ENCODE assay signal across 8 cellular contexts in the genomic region with DNA sequence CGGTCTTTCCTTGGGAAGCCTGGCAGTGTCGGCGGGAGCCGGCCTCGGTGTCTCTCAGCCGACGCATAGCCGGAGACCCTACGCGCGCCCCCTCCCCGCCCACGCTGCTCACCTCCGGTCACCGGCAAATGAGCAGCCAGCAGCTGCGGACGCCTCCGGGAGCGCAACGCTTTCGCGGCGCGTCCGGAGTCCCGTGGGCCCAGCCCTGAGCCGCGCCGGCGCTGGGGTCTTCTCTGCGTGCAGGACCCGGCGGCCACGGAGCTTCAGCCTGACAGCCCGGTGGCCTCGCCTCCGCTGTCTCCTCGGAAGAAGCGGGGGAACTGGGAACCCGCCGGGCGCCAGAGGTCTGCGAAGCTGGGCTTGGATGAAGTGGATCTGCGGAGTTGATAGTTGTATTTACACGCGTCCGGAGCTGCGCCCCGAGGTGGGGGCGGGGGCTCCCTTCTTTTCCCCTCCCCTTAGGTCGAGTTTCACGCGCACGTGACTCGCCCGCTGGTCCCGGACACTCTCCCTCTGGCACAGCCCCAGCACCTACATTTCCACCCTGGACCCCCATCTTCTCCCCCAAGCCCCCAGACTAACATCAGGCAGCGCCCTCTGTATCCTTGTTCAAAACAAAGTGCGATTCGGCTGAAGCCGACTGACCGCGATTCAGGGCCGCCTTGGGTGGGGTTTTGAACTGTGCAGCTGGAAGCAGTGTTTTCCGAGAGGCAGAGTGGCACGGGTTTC. TPM values are rescaled to one million over a fixed set of nuclear protein-coding genes. Genes with fewer than 3 reads are reported as not detected.
DNase-seq lines count a peak whose midpoint lies in the region; ATAC-seq, FAIRE-seq and TF ChIP-seq lines count a peak whose summit lies in the region.

A gene (minus strand): TSS at position 371 of the 729 bp plus-strand sequence. CDS start 1,591 bp downstream, outside the sequence.

- H3K27ac ChIP-seq in RWPE2 (ENCODE audit: poor library complexity, severe bottlenecking) (no peak within 1 kb of the TSS), astrocyte (ENCODE audit: low read depth, low read length) (no peak within 1 kb of the TSS), iPS-18a (ENCODE audit: low read length) (no peak within 1 kb of the TSS), smooth muscle cell (ENCODE audit: low read depth) (no peak within 1 kb of the TSS)

- H3K27me3 ChIP-seq in RWPE2 (ENCODE audit: insufficient read depth, poor library complexity, severe bottlenecking) (peaks cover 13% of the 10 kb centered on the region), astrocyte (ENCODE audit: insufficient read depth, low read length) (no peaks in the 10 kb centered on the region), iPS-18a (ENCODE audit: control insufficient read depth, insufficient read depth, low read length) (peaks cover 48% of the 10 kb centered on the region), smooth muscle cell (ENCODE audit: low read depth) (peaks cover 10% of the 10 kb centered on the region)

- H3K4me1 ChIP-seq in RWPE2 (ENCODE audit: insufficient read depth, poor library complexity, severe bottlenecking) (no peaks in the 10 kb centered on the region), astrocyte (ENCODE audit: insufficient read depth, low read length) (peaks cover 11% of the 10 kb centered on the region), iPS-18a (ENCODE audit: control insufficient read depth, low read depth, low read length) (peaks cover 4% of the 10 kb centered on the region), smooth muscle cell (ENCODE audit: low read depth) (no peaks in the 10 kb centered on the region)

- H3K79me2 ChIP-seq in astrocyte (ENCODE audit: insufficient read depth, low read length) (no peaks in the 10 kb centered on the region), smooth muscle cell (ENCODE audit: low read depth) (no peaks in the 10 kb centered on the region)

- WGBS in smooth muscle cell (ENCODE audit: low lambda C conversion rate) = under 1% methylated on average over 55 of the region's 66 CpGs

- H3K4me3 ChIP-seq in RWPE2 (ENCODE audit: severe bottlenecking) (peak within 1 kb of the TSS; percentile 53), astrocyte (ENCODE audit: insufficient read depth, low read depth, low read length) (peak within 1 kb of the TSS; percentile 73), iPS-18a (ENCODE audit: low read length) (peak within 1 kb of the TSS; percentile 80), smooth muscle cell (peak within 1 kb of the TSS; percentile 65)

- H3K9ac ChIP-seq in astrocyte (ENCODE audit: low read length) (peak within 1 kb of the TSS; percentile 76), iPS-18a (ENCODE audit: low read length) (peak within 1 kb of the TSS; percentile 62), smooth muscle cell (ENCODE audit: low read depth) (peak within 1 kb of the TSS; percentile 31)

- peak; percentile 82 for DNase-seq in AG08395 (ENCODE audit: low spot score)
- no peak for DNase-seq in RWPE2 (ENCODE audit: low spot score)
- DNase-seq in astrocyte (ENCODE audit: low read depth) = peak; percentile 39
- DNase-seq in smooth muscle cell (lab: John Stamatoyannopoulos, UW; ENCODE audit: unreplicated experiment) = peak; percentile 46

- H3K4me3 Mint-ChIP-seq in astrocyte (ENCODE audit: unreplicated experiment) = peak within 1 kb of the TSS; percentile 94

- TF ChIP-seq CTCF in RWPE2 (IDR thresholded peaks at IDR 0.05; ENCODE audit: poor library complexity, severe bottlenecking) (no peak), astrocyte (IDR thresholded peaks at IDR 0.05; ENCODE audit: insufficient read depth, low read depth, low read length) (no peak), smooth muscle cell (IDR thresholded peaks at IDR 0.05; ENCODE audit: borderline replicate concordance, insufficient read depth, poor library complexity, severe bottlenecking) (no peak)

- H3K36me3 ChIP-seq in RWPE2 (ENCODE audit: low read depth) = no peaks in the 10 kb centered on the region
- no peaks in the 10 kb centered on the region for H3K36me3 ChIP-seq in astrocyte (ENCODE audit: insufficient read depth, low read length)
- no peaks in the 10 kb centered on the region for H3K36me3 ChIP-seq in iPS-18a (ENCODE audit: control insufficient read depth, low read depth, low read length)
- no peaks in the 10 kb centered on the region for H3K36me3 ChIP-seq in smooth muscle cell (ENCODE audit: low read depth)

- ATAC-seq in GM18867 (IDR thresholded peaks at IDR 0.05; ENCODE audit: unreplicated experiment) = peak; percentile 49
- peak; percentile 45 for ATAC-seq in HG03103 (IDR thresholded peaks at IDR 0.05; ENCODE audit: low read depth, unreplicated experiment)
- peak; percentile 71 for ATAC-seq in RWPE2 (ENCODE audit: low read depth)
- ATAC-seq in HG03565 (IDR thresholded peaks at IDR 0.05; ENCODE audit: unreplicated experiment) = no peak

- H3F3A ChIP-seq in smooth muscle cell (ENCODE audit: low read depth) = no peaks in the 10 kb centered on the region

- H2AFZ ChIP-seq in astrocyte (ENCODE audit: low read depth, low read length) (peak within 1 kb of the TSS; percentile 85), smooth muscle cell (ENCODE audit: low read depth) (peak within 1 kb of the TSS; percentile 76)

- no peaks in the 10 kb centered on the region for H3K4me1 Mint-ChIP-seq in astrocyte (ENCODE audit: low read depth, unreplicated experiment)

- H3K4me2 ChIP-seq in astrocyte (ENCODE audit: low read length) (peak within 1 kb of the TSS; percentile 92), smooth muscle cell (peak within 1 kb of the TSS; percentile 96)

- H3K36me3 Mint-ChIP-seq in astrocyte (ENCODE audit: low read depth, unreplicated experiment) = no peaks in the 10 kb centered on the region

- H4K20me1 ChIP-seq in astrocyte (ENCODE audit: insufficient read depth, low read length) = peaks cover 7% of the 10 kb centered on the region
- no peaks in the 10 kb centered on the region for H4K20me1 ChIP-seq in smooth muscle cell (ENCODE audit: low read depth)

- H3K27ac Mint-ChIP-seq in astrocyte (ENCODE audit: unreplicated experiment) = no peak within 1 kb of the TSS

- H3K9me3 ChIP-seq in RWPE2 (ENCODE audit: severe bottlenecking) (no peaks in the 10 kb centered on the region), astrocyte (ENCODE audit: insufficient read depth, low read depth, low read length) (no peaks in the 10 kb centered on the region), iPS-18a (ENCODE audit: control insufficient read depth, low read depth, low read length) (no peaks in the 10 kb centered on the region), smooth muscle cell (replicated peaks; ENCODE audit: low read depth) (no peaks in the 10 kb centered on the region)

- peaks cover 24% of the 10 kb centered on the region for H3K27me3 Mint-ChIP-seq in astrocyte (ENCODE audit: low read depth, unreplicated experiment)

- H3K9me3 Mint-ChIP-seq in astrocyte (ENCODE audit: unreplicated experiment) = no peaks in the 10 kb centered on the region

- FAIRE-seq in astrocyte (lab: Jason Lieb, UNC) = no peak

RNA-seq across cellular contexts. Expression of the gene that starts here (rescaled TPM):
- 3.5 and 4.5 TPM in 2 replicates for total RNA-seq in astrocyte
- 1.3 and 9.4 TPM in 2 replicates for total RNA-seq in smooth muscle cell
- polyA plus RNA-seq in smooth muscle cell = 7.3 and 7.4 TPM in 2 replicates
